Comparison of ENCODE assay signal across 9 cellular contexts in genomic region chr20:35776513-35777101, GRCh38. TPM values are rescaled to one million over a fixed set of nuclear protein-coding genes. Genes with fewer than 3 reads are reported as not detected.
DNase-seq lines count a peak whose midpoint lies in the region; ATAC-seq, FAIRE-seq and TF ChIP-seq lines count a peak whose summit lies in the region.
"Had no signal": no experiment of that assay in that cellular context is flagged by ENCODE, and none has a peak within 500 bp of the region (broad histone marks: within the 10 kb centered on the region; RNA-seq: fewer than 3 reads in every experiment).

No MANE protein-coding gene starts in this region.

- FAIRE-seq in GM12892 (lab: Jason Lieb, UNC), result no peak

- H3K36me3 Mint-ChIP-seq in Calu3 (ENCODE audit: insufficient read depth, unreplicated experiment), result peaks cover 48% of the 10 kb centered on the region
- peaks cover 0 to 23% (median 14%) of the 10 kb centered on the region in 5 donors for H3K36me3 Mint-ChIP-seq in naive thymus-derived CD4-positive, alpha-beta T cell

- CTCF ChIA-PET in Calu3 (lab: Charles Lee), result interaction anchor here (0.6 to 1.5 kb wide), 4 partner anchors 10 to 37 kb away, joined by 3 to 5 read pairs (median 4); no protein-coding TSS in a partner anchor
- CTCF ChIA-PET in naive thymus-derived CD4-positive, alpha-beta T cell (lab: Charles Lee), result interaction anchor here (0.6 to 1.1 kb wide), 3 partner anchors 9 to 158 kb away, joined by 3 read pairs; no protein-coding TSS in a partner anchor

- POLR2A ChIA-PET in naive thymus-derived CD4-positive, alpha-beta T cell (lab: Charles Lee), result interaction anchor here (0.6 to 18.2 kb wide), 4 partner anchors 8 to 177 kb away, joined by 3 to 733 read pairs (median 4); partner anchors contain the start of genes CPNE1, RBM12 and RBM39

- H3K36me3 ChIP-seq in naive thymus-derived CD4-positive, alpha-beta T cell (ENCODE audit: control insufficient read depth in 2 of 3, insufficient read depth in 3 of 3, low read length in 3 of 3), result peaks cover 0 to 21% (median 6%) of the 10 kb centered on the region in 3 experiments

- no peak overlapping the region for H3K4me3 ChIP-seq in naive thymus-derived CD4-positive, alpha-beta T cell (ENCODE audit: low read length)
- H3K4me3 ChIP-seq: SJCRH30 had no signal

- H3K27me3 Mint-ChIP-seq in Calu3 (ENCODE audit: unreplicated experiment), result no peaks in the 10 kb centered on the region
- H3K27me3 Mint-ChIP-seq in naive thymus-derived CD4-positive, alpha-beta T cell, result no peaks in the 10 kb centered on the region

- H3K9me3 Mint-ChIP-seq in Calu3 (ENCODE audit: low read depth, unreplicated experiment), result no peaks in the 10 kb centered on the region
- H3K9me3 Mint-ChIP-seq in naive thymus-derived CD4-positive, alpha-beta T cell, result peaks cover 0 to 3% (median 0%) of the 10 kb centered on the region in 11 donors

- intact Hi-C loops in Calu3 (cut with micrococcal nuclease; ENCODE audit: unreplicated experiment), result no loop called here
- intact Hi-C loops in naive thymus-derived CD4-positive, alpha-beta T cell (cut with micrococcal nuclease), result loop anchor here in 1 of 2 donors (10.0 kb wide), 1 partner anchor 52 kb away; no protein-coding TSS in a partner anchor

- H3K4me3 Mint-ChIP-seq in Calu3 (ENCODE audit: low read depth, unreplicated experiment), result no peak overlapping the region
- peak overlapping the region in 9 of 10 donors; percentile 38 to 96 (median 64) for H3K4me3 Mint-ChIP-seq in naive thymus-derived CD4-positive, alpha-beta T cell

- DNase-seq in Calu3, result peak; percentile 27
- peak; percentile 74 for DNase-seq in NCI-H2196 treated with DMSO at 0.1 percent for 48 hours (lab: John Stamatoyannopoulos, UW; ENCODE audit: unreplicated experiment)
- DNase-seq in cerebellum (ENCODE audit: low spot score), result peak; percentile 39
- DNase-seq in naive thymus-derived CD4-positive, alpha-beta T cell, result no peak
- no peak for DNase-seq in NCI-H128 (lab: John Stamatoyannopoulos, UW; ENCODE audit: unreplicated experiment)
- no peak for DNase-seq in NCI-H187 treated with DMSO at 0.1 percent for 48 hours (lab: John Stamatoyannopoulos, UW)
- DNase-seq in GM12892 (ENCODE audit: insufficient read length), result no peak

- H3K9me3 ChIP-seq in naive thymus-derived CD4-positive, alpha-beta T cell (ENCODE audit: control insufficient read depth in 2 of 3, low read length in 3 of 3), result no peaks in the 10 kb centered on the region
- H3K9me3 ChIP-seq: SJCRH30 had no signal

- no peaks in the 10 kb centered on the region for H3K27me3 ChIP-seq in naive thymus-derived CD4-positive, alpha-beta T cell (ENCODE audit: control insufficient read depth in 2 of 2, insufficient read depth in 2 of 2, low read length in 2 of 2)
- H3K27me3 ChIP-seq: SJCRH30 had no signal

- no TSS peak for BruUV-seq in Calu3 (replicated peaks; lab: Mats Ljungman, UMichigan)

- peak overlapping the region; percentile 50 for H3K27ac ChIP-seq in naive thymus-derived CD4-positive, alpha-beta T cell (ENCODE audit: low read depth, low read length)
- H3K27ac ChIP-seq: SJCRH30 had no signal

- peaks cover 40% of the 10 kb centered on the region for H3K4me1 Mint-ChIP-seq in Calu3 (ENCODE audit: low read depth, unreplicated experiment)
- peaks cover 38 to 83% (median 66%) of the 10 kb centered on the region in 7 donors for H3K4me1 Mint-ChIP-seq in naive thymus-derived CD4-positive, alpha-beta T cell

- H3K4me1 ChIP-seq in naive thymus-derived CD4-positive, alpha-beta T cell (ENCODE audit: control insufficient read depth in 2 of 2, insufficient read depth in 2 of 2, low read length in 2 of 2), result peaks cover 39 to 43% of the 10 kb centered on the region in 2 donors

- H3K27ac Mint-ChIP-seq in Calu3 (ENCODE audit: unreplicated experiment), result peak overlapping the region; percentile 12
- H3K27ac Mint-ChIP-seq in naive thymus-derived CD4-positive, alpha-beta T cell, result peak overlapping the region; percentile 20 to 95 (median 86)

- no peak for TF ChIP-seq POLR2A in GM12892 (IDR thresholded peaks at IDR 0.05; ENCODE audit: low read depth, low read length)

- no peak for ATAC-seq in naive thymus-derived CD4-positive, alpha-beta T cell
- no peak for ATAC-seq in HG03520 (IDR thresholded peaks at IDR 0.05; ENCODE audit: unreplicated experiment)

- no peak for TF ChIP-seq CTCF in Calu3 (IDR thresholded peaks at IDR 0.05; ENCODE audit: unreplicated experiment)

RNA-seq across cellular contexts. Expression of gene PHF20, which starts 4.8 kb away (rescaled TPM):
- total RNA-seq in Calu3 (2022) (47.4 and 56.7 TPM in 2 replicates), cerebellum (41.8 TPM)
- total RNA-seq in naive thymus-derived CD4-positive, alpha-beta T cell, result 100 to 1,000 TPM in 2 of 5 experiments, 10 to 100 TPM in 3; 57.5 to 157 (median 78.0) TPM
- polyA plus RNA-seq in naive thymus-derived CD4-positive, alpha-beta T cell, result 100 to 1,000 TPM in 1 of 2 donors, 10 to 100 TPM in 1; 99.9 to 138 TPM
- 60.0 TPM for polyA plus RNA-seq in GM12892 (2012; ENCODE audit: missing spikeins)

RNA-seq across cellular contexts. Expression of gene RBM39, which starts 34.5 kb away (rescaled TPM):
- total RNA-seq in Calu3 (2022) (422 and 479 TPM in 2 replicates), cerebellum (405 TPM)
- total RNA-seq in naive thymus-derived CD4-positive, alpha-beta T cell, result 1,000 to 10,000 TPM in 2 of 5 experiments, 100 to 1,000 TPM in 3; 372 to 1,041 (median 699) TPM
- polyA plus RNA-seq in naive thymus-derived CD4-positive, alpha-beta T cell, result 100 to 1,000 TPM; 100 to 152 TPM
- 234 TPM for polyA plus RNA-seq in GM12892 (2012; ENCODE audit: missing spikeins)

Comparison
In these comparisons a context has a peak if more than half of its experiments do, and no peak if none do; other contexts are left out.
1. DNase-seq: peak in Calu3 (single experiment), NCI-H2196 treated with DMSO at 0.1 percent for 48 hours (single experiment) and cerebellum (single experiment); none in naive thymus-derived CD4-positive, alpha-beta T cell (0 of 9), NCI-H128 (single experiment), NCI-H187 treated with DMSO at 0.1 percent for 48 hours (single experiment) and GM12892 (single experiment).